Comparison of ENCODE assay signal across 2 cellular contexts in the genomic region with DNA sequence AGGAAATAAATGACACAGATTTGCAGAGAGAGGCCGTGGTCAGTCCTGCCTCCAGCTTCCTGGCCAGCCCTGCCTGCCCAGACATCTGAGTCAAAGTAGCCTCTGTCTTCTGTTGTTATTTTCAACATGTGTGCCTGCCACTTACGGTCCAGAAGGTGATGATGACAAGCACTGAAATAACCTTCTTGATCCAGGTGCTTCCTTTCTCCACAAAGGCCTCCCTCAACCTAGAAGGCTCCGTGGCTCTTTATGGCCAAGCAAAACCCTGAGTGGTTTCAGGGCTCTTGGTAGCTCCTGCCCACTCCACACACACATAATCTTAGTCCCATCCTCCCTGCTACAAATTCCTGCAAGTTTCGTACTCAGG.
A peak's percentile ranks its signal among the peaks of the same experiment; 100 is the strongest.
TF ChIP-seq lines count a peak whose summit lies in the region.

No MANE protein-coding gene starts in this region.

TF ChIP-seq in IMR-90, 13 proteins besides CTCF, POLR2A, EP300 and RAD21:
- no peak for TF ChIP-seq RFX5 (IDR thresholded peaks at IDR 0.05; ENCODE audit: low read depth, low read length)

TF ChIP-seq in K562, 482 proteins besides CTCF, POLR2A, EP300 and RAD21:
- TF ChIP-seq KLF16 (IDR thresholded peaks at IDR 0.05) (no peak), KDM2B (CRISPR knock-in tag; IDR thresholded peaks at IDR 0.05) (0 out of 2 replicates have a peak, but pooled peaks have one; percentile 10)
